11 cellular contexts compared by ENCODE assay signal in the genomic region with DNA sequence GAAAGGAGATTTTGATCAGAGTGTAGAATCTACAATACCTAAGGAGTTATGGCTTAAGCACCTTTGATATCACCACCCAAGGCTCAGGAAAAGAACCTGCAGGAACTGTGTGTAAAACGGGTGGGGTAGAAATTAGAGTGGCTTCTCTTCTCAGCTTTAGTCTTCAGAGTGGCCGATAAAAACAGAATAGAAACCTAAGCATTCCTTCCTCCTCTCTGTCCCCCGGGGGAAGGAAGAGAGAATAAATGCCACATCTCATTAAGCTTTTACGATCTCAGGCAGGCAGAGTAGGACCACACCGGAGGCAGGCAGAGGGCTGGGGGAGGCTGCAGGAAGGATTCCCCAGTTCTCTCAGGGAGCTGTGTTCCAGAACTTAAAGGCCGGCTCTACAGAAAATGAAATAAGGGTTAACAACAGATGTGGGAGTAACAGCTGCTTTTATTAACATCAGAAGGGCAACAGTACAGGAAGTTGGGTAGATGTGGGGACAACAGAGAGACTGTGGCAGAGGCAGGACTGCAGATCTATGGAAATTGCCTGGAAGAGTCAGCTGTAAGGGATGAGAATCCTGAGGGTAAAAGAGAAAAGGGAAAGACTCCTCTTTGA. TPM values are rescaled to one million over a fixed set of nuclear protein-coding genes. Genes with fewer than 3 reads are reported as not detected.
DNase-seq lines count a peak whose midpoint lies in the region; ATAC-seq and TF ChIP-seq lines count a peak whose summit lies in the region.
"Had no signal": no experiment of that assay in that cellular context is flagged by ENCODE, and none has a peak within 500 bp of the region (broad histone marks: within the 10 kb centered on the region; RNA-seq: fewer than 3 reads in every experiment).

No MANE protein-coding gene starts in this region.

- peak; percentile 2 for ATAC-seq in activated CD8-positive, alpha-beta memory T cell treated with anti-CD3 and anti-CD28 coated beads, Interleukin-2, amount 10 ng/mL, durations not matched to agents 7 days and 5 days
- ATAC-seq in activated naive CD8-positive, alpha-beta T cell treated with anti-CD3 and anti-CD28 coated beads, Interleukin-2, amount 50 U/mL, for 24 hours, result peak; percentile 11
- no peak for ATAC-seq in GM19397 (IDR thresholded peaks at IDR 0.05; ENCODE audit: unreplicated experiment)

- peak overlapping the region; percentile 14 for H3K4me3 Mint-ChIP-seq in activated CD8-positive, alpha-beta memory T cell treated with anti-CD3 and anti-CD28 coated beads, Interleukin-2, amount 10 ng/mL, durations not matched to agents 7 days and 5 days
- H3K4me3 Mint-ChIP-seq in activated naive CD8-positive, alpha-beta T cell treated with anti-CD3 and anti-CD28 coated beads, Interleukin-2, amount 50 U/mL, for 24 hours, result peak overlapping the region; percentile 56

- H3K4me1 ChIP-seq in Loucy (ENCODE audit: insufficient read depth, low read length, poor library complexity, severe bottlenecking), result peaks cover 51% of the 10 kb centered on the region
- H3K4me1 ChIP-seq in smooth muscle cell (ENCODE audit: low read depth), result no peaks in the 10 kb centered on the region
- no peaks in the 10 kb centered on the region for H3K4me1 ChIP-seq in A673 (ENCODE audit: insufficient read depth, low read length, poor library complexity, severe bottlenecking)

- CTCF ChIA-PET in activated CD8-positive, alpha-beta memory T cell treated with anti-CD3 and anti-CD28 coated beads, Interleukin-2, amount 10 ng/mL, durations not matched to agents 7 days and 5 days (lab: Charles Lee), result interaction anchor here (0.6 to 3.1 kb wide), 19 partner anchors 11 to 210 kb away, joined by 3 to 31 read pairs (median 4); a partner anchor contains a TSS
- CTCF ChIA-PET in A673 (lab: Charles Lee), result interaction anchor here (0.5 to 1.0 kb wide), 3 partner anchors 44 to 517 kb away, joined by 3 to 4 read pairs (median 3); no protein-coding TSS in a partner anchor

- intact Hi-C loops in A673 (cut with micrococcal nuclease; ENCODE audit: unreplicated experiment), result no loop called here

- 39% methylated on average over 6 of the region's 6 CpGs for WGBS in smooth muscle cell (ENCODE audit: low lambda C conversion rate)

- no peaks in the 10 kb centered on the region for H3K9me2 ChIP-seq in Loucy (replicated peaks; ENCODE audit: low read depth, low read length)

- no peak overlapping the region for H3K27ac ChIP-seq in smooth muscle cell (ENCODE audit: low read depth)
- no peak overlapping the region for H3K27ac ChIP-seq in A673 (ENCODE audit: low read depth, low read length, poor library complexity, severe bottlenecking)

- no peaks in the 10 kb centered on the region for H3K9me3 Mint-ChIP-seq in activated CD8-positive, alpha-beta memory T cell treated with anti-CD3 and anti-CD28 coated beads, Interleukin-2, amount 10 ng/mL, durations not matched to agents 7 days and 5 days (ENCODE audit: low read depth)
- H3K9me3 Mint-ChIP-seq in activated naive CD8-positive, alpha-beta T cell treated with anti-CD3 and anti-CD28 coated beads, Interleukin-2, amount 50 U/mL, for 24 hours, result no peaks in the 10 kb centered on the region

- H4K20me1 ChIP-seq in Loucy (ENCODE audit: insufficient read depth, low read length, poor library complexity, severe bottlenecking), result no peaks in the 10 kb centered on the region
- no peaks in the 10 kb centered on the region for H4K20me1 ChIP-seq in smooth muscle cell (ENCODE audit: low read depth)

- no TSS peak for BruUV-seq in A673 (replicated peaks; lab: Mats Ljungman, UMichigan)

- no peak for DNase-seq in activated CD8-positive, alpha-beta memory T cell treated with anti-CD3 and anti-CD28 coated beads, Interleukin-2, amount 10 ng/mL, durations not matched to agents 7 days and 5 days
- no peak for DNase-seq in activated CD8-positive, alpha-beta memory T cell treated with anti-CD3 and anti-CD28 coated beads, Interleukin-2, amount 50 U/mL, for 48 hours
- DNase-seq in activated naive CD8-positive, alpha-beta T cell treated with anti-CD3 and anti-CD28 coated beads, Interleukin-2, amount 50 U/mL, for 24 hours, result no peak
- DNase-seq in smooth muscle cell (lab: John Stamatoyannopoulos, UW; ENCODE audit: unreplicated experiment) (no peak), LoVo (ENCODE audit: low spot score) (no peak), A673 (ENCODE audit: low spot score) (no peak)
- DNase-seq: central memory CD4-positive, alpha-beta T cell; left lung; NCI-H1436 treated with DMSO at 0.1 percent for 48 hours had no signal

- no peaks in the 10 kb centered on the region for H3K27me3 ChIP-seq in Loucy (ENCODE audit: insufficient read depth, low read length, poor library complexity, severe bottlenecking)
- no peaks in the 10 kb centered on the region for H3K27me3 ChIP-seq in smooth muscle cell (ENCODE audit: low read depth)
- no peaks in the 10 kb centered on the region for H3K27me3 ChIP-seq in A673 (replicated peaks; ENCODE audit: insufficient read depth, low read depth, low read length, poor library complexity)
- H3K27me3 ChIP-seq: left lung had no signal

- no peaks in the 10 kb centered on the region for H3K79me2 ChIP-seq in Loucy (ENCODE audit: insufficient read depth, low read length)
- H3K79me2 ChIP-seq in smooth muscle cell (ENCODE audit: low read depth), result no peaks in the 10 kb centered on the region

- H3K27ac Mint-ChIP-seq in activated CD8-positive, alpha-beta memory T cell treated with anti-CD3 and anti-CD28 coated beads, Interleukin-2, amount 10 ng/mL, durations not matched to agents 7 days and 5 days, result peak overlapping the region; percentile 86
- H3K27ac Mint-ChIP-seq in activated naive CD8-positive, alpha-beta T cell treated with anti-CD3 and anti-CD28 coated beads, Interleukin-2, amount 50 U/mL, for 24 hours, result peak overlapping the region; percentile 69

- H2AFZ ChIP-seq in Loucy (ENCODE audit: low read length) (peak overlapping the region; percentile 69; the same call in 1 of the 2 replicates), smooth muscle cell (ENCODE audit: low read depth) (peak overlapping the region; percentile 71)

- POLR2A ChIA-PET in A673 (lab: Charles Lee; ENCODE audit: low non-redundant PET), result interaction anchor here (0.6 to 0.7 kb wide), 2 partner anchors 11 to 52 kb away, joined by 3 to 5 read pairs; no protein-coding TSS in a partner anchor

- H3K27me3 Mint-ChIP-seq in activated CD8-positive, alpha-beta memory T cell treated with anti-CD3 and anti-CD28 coated beads, Interleukin-2, amount 10 ng/mL, durations not matched to agents 7 days and 5 days, result no peaks in the 10 kb centered on the region
- H3K27me3 Mint-ChIP-seq in activated naive CD8-positive, alpha-beta T cell treated with anti-CD3 and anti-CD28 coated beads, Interleukin-2, amount 50 U/mL, for 24 hours, result no peaks in the 10 kb centered on the region

- H3K4me2 ChIP-seq in Loucy (ENCODE audit: low read depth, low read length, poor library complexity, severe bottlenecking), result peak overlapping the region; percentile 82
- peak overlapping the region; percentile 15 for H3K4me2 ChIP-seq in smooth muscle cell

- peaks cover 5% of the 10 kb centered on the region; the same call in 1 of the 2 replicates for H3K36me3 ChIP-seq in Loucy (ENCODE audit: insufficient read depth, low read length)
- H3K36me3 ChIP-seq in smooth muscle cell (ENCODE audit: low read depth), result no peaks in the 10 kb centered on the region
- H3K36me3 ChIP-seq in A673 (ENCODE audit: insufficient read depth, low read length, poor library complexity, severe bottlenecking), result peaks cover 19% of the 10 kb centered on the region

- peaks cover 44% of the 10 kb centered on the region for H3K4me1 Mint-ChIP-seq in activated CD8-positive, alpha-beta memory T cell treated with anti-CD3 and anti-CD28 coated beads, Interleukin-2, amount 10 ng/mL, durations not matched to agents 7 days and 5 days
- peaks cover 36% of the 10 kb centered on the region for H3K4me1 Mint-ChIP-seq in activated naive CD8-positive, alpha-beta T cell treated with anti-CD3 and anti-CD28 coated beads, Interleukin-2, amount 50 U/mL, for 24 hours

- peak overlapping the region; percentile 66 for H3K4me3 ChIP-seq in Loucy (ENCODE audit: low read length, poor library complexity, severe bottlenecking)
- no peak overlapping the region for H3K4me3 ChIP-seq in smooth muscle cell
- H3K4me3 ChIP-seq in A673 (ENCODE audit: low read depth, low read length, poor library complexity, severe bottlenecking), result no peak overlapping the region
- H3K4me3 ChIP-seq: left lung had no signal

- H3K9me3 ChIP-seq in Loucy (ENCODE audit: insufficient read depth, low read depth, low read length) (no peaks in the 10 kb centered on the region), smooth muscle cell (replicated peaks; ENCODE audit: low read depth) (no peaks in the 10 kb centered on the region), A673 (ENCODE audit: low read depth, low read length, poor library complexity, severe bottlenecking) (no peaks in the 10 kb centered on the region)
- H3K9me3 ChIP-seq: left lung had no signal

- peak overlapping the region; percentile 66 for H3K9ac ChIP-seq in Loucy (ENCODE audit: low read depth, low read length, poor library complexity, severe bottlenecking)
- no peak overlapping the region for H3K9ac ChIP-seq in smooth muscle cell (ENCODE audit: low read depth)

- H3F3A ChIP-seq in Loucy (ENCODE audit: low read depth) (peaks cover 8% of the 10 kb centered on the region; the same call in 1 of the 2 replicates), smooth muscle cell (ENCODE audit: low read depth) (no peaks in the 10 kb centered on the region)

- H3K36me3 Mint-ChIP-seq in activated CD8-positive, alpha-beta memory T cell treated with anti-CD3 and anti-CD28 coated beads, Interleukin-2, amount 10 ng/mL, durations not matched to agents 7 days and 5 days, result peaks cover 25% of the 10 kb centered on the region
- peaks cover 10% of the 10 kb centered on the region for H3K36me3 Mint-ChIP-seq in activated naive CD8-positive, alpha-beta T cell treated with anti-CD3 and anti-CD28 coated beads, Interleukin-2, amount 50 U/mL, for 24 hours (ENCODE audit: low read depth)

- TF ChIP-seq CTCF in Loucy (conservative IDR thresholded peaks at IDR 0.05; ENCODE audit: low read length) (no peak), smooth muscle cell (IDR thresholded peaks at IDR 0.05; ENCODE audit: borderline replicate concordance, insufficient read depth, poor library complexity, severe bottlenecking) (no peak), A673 (conservative IDR thresholded peaks at IDR 0.05; ENCODE audit: low read depth, low read length) (no peak)

RNA-seq across cellular contexts. Expression of a gene that starts 24.5 kb away (rescaled TPM):
- 10 to 100 TPM; 57.1 to 63.1 TPM for total RNA-seq in activated CD8-positive, alpha-beta memory T cell treated with anti-CD3 and anti-CD28 coated beads, Interleukin-2, amount 10 ng/mL, durations not matched to agents 7 days and 5 days
- 23.2 and 24.3 TPM in 2 replicates for total RNA-seq in smooth muscle cell
- polyA plus RNA-seq in smooth muscle cell, result 40.5 and 45.6 TPM in 2 replicates
- total RNA-seq in A673 (2021), result 18.3 and 21.8 TPM in 2 replicates

RNA-seq across cellular contexts. Expression of a gene that starts 47.3 kb away (rescaled TPM):
- 10 to 100 TPM; 24.3 to 31.3 TPM for total RNA-seq in activated CD8-positive, alpha-beta memory T cell treated with anti-CD3 and anti-CD28 coated beads, Interleukin-2, amount 10 ng/mL, durations not matched to agents 7 days and 5 days
- total RNA-seq in smooth muscle cell (2.6 and 11.9 TPM in 2 replicates), A673 (2021) (35.3 and 37.5 TPM in 2 replicates)
- 2.9 and 3.6 TPM in 2 replicates for polyA plus RNA-seq in smooth muscle cell

RNA-seq across cellular contexts. Expression of a gene that starts 54.4 kb away (rescaled TPM):
- 10 to 100 TPM; 12.6 to 16.9 TPM for total RNA-seq in activated CD8-positive, alpha-beta memory T cell treated with anti-CD3 and anti-CD28 coated beads, Interleukin-2, amount 10 ng/mL, durations not matched to agents 7 days and 5 days
- total RNA-seq in smooth muscle cell (not detected in 2 replicates), A673 (2021) (not detected in 2 replicates)
- not detected in 2 replicates for polyA plus RNA-seq in smooth muscle cell
- total RNA-seq: left lung had no signal

Comparison
In these comparisons a context has a peak if more than half of its experiments do, and no peak if none do; other contexts are left out.
1. RNA of a gene that starts 54.4 kb away (total RNA-seq): 12.6 to 16.9 TPM in activated CD8-positive, alpha-beta memory T cell treated with anti-CD3 and anti-CD28 coated beads, Interleukin-2, amount 10 ng/mL, durations not matched to agents 7 days and 5 days; not detected in smooth muscle cell and not detected in A673; every median in the first group is over 10 times any median in the second.